In the genomic region with DNA sequence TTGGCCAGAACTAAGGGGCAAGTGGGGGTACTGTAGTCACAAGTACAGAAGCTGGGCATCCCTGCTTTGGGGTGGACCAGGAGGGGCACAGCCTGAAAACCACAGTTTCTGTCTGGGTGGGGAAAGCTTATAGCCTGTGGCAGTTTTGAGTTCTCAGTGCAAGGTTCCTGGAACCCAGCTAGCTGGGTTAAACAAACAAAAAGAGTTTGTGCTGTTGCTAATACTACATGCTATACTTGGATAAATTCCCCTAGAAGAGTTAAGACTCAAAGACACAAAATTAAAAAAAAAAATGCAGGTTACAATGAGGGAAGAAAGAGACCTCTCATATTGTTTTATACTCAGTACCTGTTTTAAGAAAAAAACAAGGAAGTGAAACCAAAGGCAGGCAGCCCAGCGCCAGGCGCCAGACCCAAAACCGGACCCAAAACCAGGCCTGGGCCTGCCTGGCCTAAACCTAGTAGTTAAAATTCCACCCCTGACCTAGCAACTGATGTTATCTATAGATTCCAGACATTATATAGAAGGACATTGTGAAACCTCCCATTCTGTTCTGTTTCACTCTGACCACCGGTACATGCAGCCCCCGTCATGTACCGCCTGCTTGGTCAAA, we compare ENCODE assay signal across 11 cellular contexts. TPM values are rescaled to one million over a fixed set of nuclear protein-coding genes. Genes with fewer than 3 reads are reported as not detected.
DNase-seq lines count a peak whose midpoint lies in the region; ATAC-seq and TF ChIP-seq lines count a peak whose summit lies in the region.
"Had no signal": no experiment of that assay in that cellular context is flagged by ENCODE, and none has a peak within 500 bp of the region (broad histone marks: within the 10 kb centered on the region; RNA-seq: fewer than 3 reads in every experiment).

No MANE protein-coding gene starts in this region.

- CTCF ChIA-PET in activated CD8-positive, alpha-beta memory T cell treated with anti-CD3 and anti-CD28 coated beads, Interleukin-2, amount 10 ng/mL, durations not matched to agents 7 days and 5 days (lab: Charles Lee), result interaction anchor here (1.1 to 1.3 kb wide), 3 partner anchors 37 to 491 kb away, joined by 3 to 4 read pairs (median 3); no protein-coding TSS in a partner anchor
- CTCF ChIA-PET in activated naive CD4-positive, alpha-beta T cell treated with anti-CD3 and anti-CD28 coated beads for 36 hours (lab: Charles Lee), result interaction anchor here (0.8 kb wide), 1 partner anchor 44 kb away, joined by 3 read pairs; no protein-coding TSS in a partner anchor

- ATAC-seq in activated CD8-positive, alpha-beta memory T cell treated with anti-CD3 and anti-CD28 coated beads, Interleukin-2, amount 10 ng/mL, durations not matched to agents 7 days and 5 days, result peak; percentile 42
- ATAC-seq in HG02678 (IDR thresholded peaks at IDR 0.05; ENCODE audit: unreplicated experiment), result peak; percentile 80
- ATAC-seq in HG03575 (IDR thresholded peaks at IDR 0.05; ENCODE audit: extremely low read depth, insufficient number of reproducible peaks, low FRiP score, unreplicated experiment), result peak; percentile 60
- ATAC-seq in stimulated activated naive B cell treated with anti-CD40 and anti-IgM and Interleukin-4, amounts not matched to agents 10 μg/mL and 1 μg/mL and 100 μg/mL, for 72 hours (replicated peaks), result peak; percentile 76 to 80
- ATAC-seq in activated T-helper 17 cell treated with anti-CD3 and anti-CD28 coated beads, Interleukin-2, amount 50 U/mL, for 72 hours (replicated peaks), result no peak

- peaks cover 43% of the 10 kb centered on the region for H3K4me1 Mint-ChIP-seq in activated CD8-positive, alpha-beta memory T cell treated with anti-CD3 and anti-CD28 coated beads, Interleukin-2, amount 10 ng/mL, durations not matched to agents 7 days and 5 days
- H3K4me1 Mint-ChIP-seq in stimulated activated naive B cell treated with anti-CD40 and anti-IgM and Interleukin-4, amounts not matched to agents 10 μg/mL and 1 μg/mL and 100 μg/mL, for 72 hours, result peaks cover 10 to 22% of the 10 kb centered on the region in 2 donors
- no peaks in the 10 kb centered on the region for H3K4me1 Mint-ChIP-seq in activated T-helper 17 cell treated with anti-CD3 and anti-CD28 coated beads, Interleukin-2, amount 50 U/mL, for 72 hours
- peaks cover 2% of the 10 kb centered on the region for H3K4me1 Mint-ChIP-seq in activated naive CD4-positive, alpha-beta T cell treated with anti-CD3 and anti-CD28 coated beads for 36 hours (ENCODE audit: low read depth)
- no peaks in the 10 kb centered on the region for H3K4me1 Mint-ChIP-seq in progenitor cell of endocrine pancreas (ENCODE audit: low read depth)

- intact Hi-C loops in activated naive CD4-positive, alpha-beta T cell treated with anti-CD3 and anti-CD28 coated beads for 36 hours (cut with micrococcal nuclease), result no loop called here

- H3K4me3 Mint-ChIP-seq in activated CD8-positive, alpha-beta memory T cell treated with anti-CD3 and anti-CD28 coated beads, Interleukin-2, amount 10 ng/mL, durations not matched to agents 7 days and 5 days, result no peak overlapping the region
- no peak overlapping the region for H3K4me3 Mint-ChIP-seq in stimulated activated naive B cell treated with anti-CD40 and anti-IgM and Interleukin-4, amounts not matched to agents 10 μg/mL and 1 μg/mL and 100 μg/mL, for 72 hours
- H3K4me3 Mint-ChIP-seq in activated T-helper 17 cell treated with anti-CD3 and anti-CD28 coated beads, Interleukin-2, amount 50 U/mL, for 72 hours, result no peak overlapping the region
- H3K4me3 Mint-ChIP-seq in activated naive CD4-positive, alpha-beta T cell treated with anti-CD3 and anti-CD28 coated beads for 36 hours, result no peak overlapping the region
- no peak overlapping the region for H3K4me3 Mint-ChIP-seq in progenitor cell of endocrine pancreas (ENCODE audit: low read depth)
- H3K4me3 Mint-ChIP-seq: natural killer cell treated with Interleukin-12 subunit alpha and Interleukin-12 subunit beta and Interleukin-15 and Interleukin-18, amount 100 ng/mL, for 72 hours had no signal

- TF ChIP-seq CTCF in progenitor cell of endocrine pancreas (IDR thresholded peaks at IDR 0.05; ENCODE audit: unreplicated experiment), result no peak

- peaks cover 48% of the 10 kb centered on the region for H3K36me3 Mint-ChIP-seq in activated CD8-positive, alpha-beta memory T cell treated with anti-CD3 and anti-CD28 coated beads, Interleukin-2, amount 10 ng/mL, durations not matched to agents 7 days and 5 days
- peaks cover 7 to 12% of the 10 kb centered on the region in 2 donors for H3K36me3 Mint-ChIP-seq in stimulated activated naive B cell treated with anti-CD40 and anti-IgM and Interleukin-4, amounts not matched to agents 10 μg/mL and 1 μg/mL and 100 μg/mL, for 72 hours
- no peaks in the 10 kb centered on the region for H3K36me3 Mint-ChIP-seq in activated T-helper 17 cell treated with anti-CD3 and anti-CD28 coated beads, Interleukin-2, amount 50 U/mL, for 72 hours (ENCODE audit: low read depth)
- peaks cover 3% of the 10 kb centered on the region for H3K36me3 Mint-ChIP-seq in activated naive CD4-positive, alpha-beta T cell treated with anti-CD3 and anti-CD28 coated beads for 36 hours (ENCODE audit: low read depth)
- no peaks in the 10 kb centered on the region for H3K36me3 Mint-ChIP-seq in progenitor cell of endocrine pancreas (ENCODE audit: insufficient read depth)

- H3K9me3 Mint-ChIP-seq in activated CD8-positive, alpha-beta memory T cell treated with anti-CD3 and anti-CD28 coated beads, Interleukin-2, amount 10 ng/mL, durations not matched to agents 7 days and 5 days (ENCODE audit: low read depth), result peaks cover 13% of the 10 kb centered on the region
- peaks cover 8 to 15% of the 10 kb centered on the region in 2 donors for H3K9me3 Mint-ChIP-seq in stimulated activated naive B cell treated with anti-CD40 and anti-IgM and Interleukin-4, amounts not matched to agents 10 μg/mL and 1 μg/mL and 100 μg/mL, for 72 hours
- peaks cover 8% of the 10 kb centered on the region for H3K9me3 Mint-ChIP-seq in activated T-helper 17 cell treated with anti-CD3 and anti-CD28 coated beads, Interleukin-2, amount 50 U/mL, for 72 hours
- peaks cover 10% of the 10 kb centered on the region for H3K9me3 Mint-ChIP-seq in activated naive CD4-positive, alpha-beta T cell treated with anti-CD3 and anti-CD28 coated beads for 36 hours
- H3K9me3 Mint-ChIP-seq in progenitor cell of endocrine pancreas (ENCODE audit: low read depth), result peaks cover 14% of the 10 kb centered on the region

- H3K27me3 Mint-ChIP-seq in activated CD8-positive, alpha-beta memory T cell treated with anti-CD3 and anti-CD28 coated beads, Interleukin-2, amount 10 ng/mL, durations not matched to agents 7 days and 5 days, result peaks cover 5% of the 10 kb centered on the region
- peaks cover 0 to 7% of the 10 kb centered on the region in 2 donors for H3K27me3 Mint-ChIP-seq in stimulated activated naive B cell treated with anti-CD40 and anti-IgM and Interleukin-4, amounts not matched to agents 10 μg/mL and 1 μg/mL and 100 μg/mL, for 72 hours
- H3K27me3 Mint-ChIP-seq in activated T-helper 17 cell treated with anti-CD3 and anti-CD28 coated beads, Interleukin-2, amount 50 U/mL, for 72 hours, result no peaks in the 10 kb centered on the region
- H3K27me3 Mint-ChIP-seq in activated naive CD4-positive, alpha-beta T cell treated with anti-CD3 and anti-CD28 coated beads for 36 hours (ENCODE audit: low read depth), result no peaks in the 10 kb centered on the region
- no peaks in the 10 kb centered on the region for H3K27me3 Mint-ChIP-seq in progenitor cell of endocrine pancreas

- no peak for DNase-seq in activated CD8-positive, alpha-beta memory T cell treated with anti-CD3 and anti-CD28 coated beads, Interleukin-2, amount 10 ng/mL, durations not matched to agents 7 days and 5 days
- DNase-seq in activated CD8-positive, alpha-beta memory T cell treated with anti-CD3 and anti-CD28 coated beads, Interleukin-2, amount 50 U/mL, for 4 hours, result no peak
- peak; percentile 26 for DNase-seq in stimulated activated naive B cell treated with anti-CD40 and anti-IgM and Interleukin-4, amounts not matched to agents 10 μg/mL and 1 μg/mL and 100 μg/mL, for 72 hours
- DNase-seq in activated naive CD4-positive, alpha-beta T cell treated with anti-CD3 and anti-CD28 coated beads for 36 hours, result no peak
- no peak for DNase-seq in progenitor cell of endocrine pancreas (ENCODE audit: low spot score, unreplicated experiment)
- DNase-seq: dermis blood vessel endothelial cell; stimulated activated CD4-positive, alpha-beta T cell treated with anti-CD3 and anti-CD28 coated beads, Interleukin-1b, Interleukin-23, amount 100 ng/mL, for 48 hours had no signal

- H3K27ac Mint-ChIP-seq in activated CD8-positive, alpha-beta memory T cell treated with anti-CD3 and anti-CD28 coated beads, Interleukin-2, amount 10 ng/mL, durations not matched to agents 7 days and 5 days, result peak overlapping the region; percentile 77
- peak overlapping the region; percentile 38 for H3K27ac Mint-ChIP-seq in stimulated activated naive B cell treated with anti-CD40 and anti-IgM and Interleukin-4, amounts not matched to agents 10 μg/mL and 1 μg/mL and 100 μg/mL, for 72 hours
- H3K27ac Mint-ChIP-seq in activated T-helper 17 cell treated with anti-CD3 and anti-CD28 coated beads, Interleukin-2, amount 50 U/mL, for 72 hours, result no peak overlapping the region
- no peak overlapping the region for H3K27ac Mint-ChIP-seq in activated naive CD4-positive, alpha-beta T cell treated with anti-CD3 and anti-CD28 coated beads for 36 hours
- H3K27ac Mint-ChIP-seq in progenitor cell of endocrine pancreas, result no peak overlapping the region
- H3K27ac Mint-ChIP-seq: natural killer cell treated with Interleukin-12 subunit alpha and Interleukin-12 subunit beta and Interleukin-15 and Interleukin-18, amount 100 ng/mL, for 72 hours had no signal

RNA-seq across cellular contexts. Expression of a gene that starts 50.8 kb away (rescaled TPM):
- total RNA-seq in activated CD8-positive, alpha-beta memory T cell treated with anti-CD3 and anti-CD28 coated beads, Interleukin-2, amount 10 ng/mL, durations not matched to agents 7 days and 5 days, result 1 to 10 TPM; 1.4 to 3.8 TPM
- 1 to 10 TPM; 1.1 to 1.8 TPM for total RNA-seq in activated T-helper 17 cell treated with anti-CD3 and anti-CD28 coated beads, Interleukin-2, amount 50 U/mL, for 72 hours
- total RNA-seq in activated naive CD4-positive, alpha-beta T cell treated with anti-CD3 and anti-CD28 coated beads for 36 hours, result under 1 TPM; 0.43 to 0.86 TPM
- 3.1 and 3.2 TPM in 2 replicates for total RNA-seq in progenitor cell of endocrine pancreas

Comparison
In these comparisons a context has a peak if more than half of its experiments do, and no peak if none do; other contexts are left out.
1. H3K27ac Mint-ChIP-seq: peak in activated CD8-positive, alpha-beta memory T cell treated with anti-CD3 and anti-CD28 coated beads, Interleukin-2, amount 10 ng/mL, durations not matched to agents 7 days and 5 days (single experiment) and stimulated activated naive B cell treated with anti-CD40 and anti-IgM and Interleukin-4, amounts not matched to agents 10 μg/mL and 1 μg/mL and 100 μg/mL, for 72 hours (single experiment); none in activated T-helper 17 cell treated with anti-CD3 and anti-CD28 coated beads, Interleukin-2, amount 50 U/mL, for 72 hours (single experiment), activated naive CD4-positive, alpha-beta T cell treated with anti-CD3 and anti-CD28 coated beads for 36 hours (single experiment) and progenitor cell of endocrine pancreas (single experiment).